In genomic region chr18:51226068-51226467, GRCh38 we compare ENCODE assay signal across 21 cellular contexts.
"Had no signal": no experiment of that assay in that cellular context is flagged by ENCODE, and none has a peak within 500 bp of the region (broad histone marks: within the 10 kb centered on the region; RNA-seq: fewer than 3 reads in every experiment).

No MANE protein-coding gene starts in this region.

- H3K9me3 ChIP-seq: body of pancreas, heart right ventricle, ovary, right lobe of liver, vagina had no signal

- DNase-seq: activated CD4-positive, alpha-beta T cell treated with anti-CD3 and anti-CD28 coated beads for 4 hours; activated CD4-positive, alpha-beta T cell treated with anti-CD3 and anti-CD28 coated beads, Interleukin-2, amount 50 U/mL, for 4 hours; activated effector memory CD4-positive, alpha-beta T cell treated with Interleukin-2 at 50 U/mL for 16 hours; activated naive CD4-positive, alpha-beta T cell treated with Interleukin-2 at 50 U/mL for 16 hours; anterior cingulate cortex; body of pancreas; heart right ventricle; left ventricle myocardium superior; midbrain; naive thymus-derived CD4-positive, alpha-beta T cell; ovary; right lobe of liver; stimulated activated CD4-positive, alpha-beta T cell treated with anti-CD3 and anti-CD28 coated beads, Interleukin-12 subunit alpha, Interleukin-12 subunit beta, amount 100 ng/mL, for 4 hours; stimulated activated CD4-positive, alpha-beta T cell treated with anti-CD3 and anti-CD28 coated beads, Interleukin-4, amount 100 ng/mL, for 1 hour; substantia nigra had no signal

- H3K4me3 ChIP-seq: body of pancreas, cardiac muscle cell, heart right ventricle, ovary, right lobe of liver, skin epidermis, vagina had no signal

- H3K4me1 ChIP-seq: body of pancreas, heart right ventricle, right lobe of liver, vagina had no signal

- H3K27ac ChIP-seq: body of pancreas, cardiac muscle cell, foreskin keratinocyte, heart right ventricle, ovary, right lobe of liver, skin epidermis, vagina, VCaP had no signal

- ATAC-seq: body of pancreas; esophagus mucosa; foreskin keratinocyte; heart right ventricle; left ventricle myocardium superior; naive thymus-derived CD4-positive, alpha-beta T cell; right lobe of liver had no signal

- H3K27me3 ChIP-seq: body of pancreas, cardiac muscle cell, foreskin keratinocyte, heart right ventricle, ovary, right lobe of liver, vagina had no signal

- H3K36me3 ChIP-seq: cardiac muscle cell, heart right ventricle, ovary, right lobe of liver, vagina had no signal
